8 cellular contexts compared by ENCODE assay signal in the genomic region with DNA sequence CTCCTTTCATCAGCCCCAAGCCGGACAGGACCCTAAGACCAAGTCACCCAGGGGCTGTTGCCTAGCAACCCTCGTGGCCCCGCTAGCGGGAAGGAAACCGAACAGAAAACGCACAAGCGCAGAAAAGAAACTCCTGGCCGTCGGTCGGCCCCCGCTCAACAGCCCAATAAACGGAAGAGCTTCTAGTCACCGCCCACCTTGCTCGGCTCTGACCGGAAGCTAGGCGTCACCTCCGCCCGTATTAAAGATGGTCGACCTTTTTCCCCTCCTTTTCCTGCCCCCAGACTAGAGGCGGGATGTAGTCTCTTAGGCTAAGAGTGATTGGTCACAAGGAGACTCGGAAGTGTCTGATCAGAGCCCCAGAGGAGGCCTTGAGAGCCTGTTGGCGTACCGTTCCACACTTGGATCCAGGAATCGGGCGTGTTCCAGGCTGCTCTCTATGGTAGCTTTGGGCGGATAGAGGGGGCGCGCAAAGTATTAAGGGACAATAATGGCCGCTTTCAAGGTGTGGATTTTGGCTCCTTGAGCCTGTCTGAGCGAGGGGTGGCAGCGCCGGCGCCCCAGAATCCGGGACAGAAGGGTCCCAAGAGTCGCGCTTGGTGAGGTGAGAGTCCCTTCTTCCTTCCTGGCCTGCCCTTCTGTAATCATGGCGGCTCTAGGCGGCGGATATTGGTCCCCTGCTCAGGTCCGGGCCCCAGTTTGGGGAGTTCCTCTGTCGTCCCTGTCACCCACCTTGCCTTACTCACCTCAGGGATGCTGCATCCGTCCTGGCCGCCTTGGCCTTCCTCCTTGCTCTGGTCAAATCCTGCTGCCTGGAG. TPM values are rescaled to one million over a fixed set of nuclear protein-coding genes. Genes with fewer than 3 reads are reported as not detected.
DNase-seq lines count a peak whose midpoint lies in the region; ATAC-seq, FAIRE-seq and TF ChIP-seq lines count a peak whose summit lies in the region.

Gene DHX38 (plus strand): TSS at position 400 of the 818 bp plus-strand sequence. CDS start 2,311 bp downstream, outside the sequence.
Gene TXNL4B (minus strand): TSS at position 173 of the 818 bp plus-strand sequence. CDS start 2,871 bp downstream, outside the sequence.

- peaks cover 38% of the 10 kb centered on the region for H3K36me3 ChIP-seq in BE2C

- peak; percentile 97 for ATAC-seq in HG03460 (IDR thresholded peaks at IDR 0.05; ENCODE audit: unreplicated experiment)

- H3K9me3 ChIP-seq in BE2C = no peaks in the 10 kb centered on the region

- DNase-seq in BE2C (peak; percentile 95), GM19240 (ENCODE audit: insufficient read length, low spot score) (peak; percentile 99), NCI-H526 (lab: John Stamatoyannopoulos, UW) (peak; percentile 96 to 97), kidney tubule cell (ENCODE audit: low spot score) (peak; percentile 99)
- peak; percentile 93 for DNase-seq in activated CD4-positive, alpha-beta T cell treated with anti-CD3 and anti-CD28 coated beads for 48 hours
- DNase-seq in stimulated activated CD4-positive, alpha-beta T cell treated with anti-CD3 and anti-CD28 coated beads, Interleukin-1b, Interleukin-23, amount 100 ng/mL, for 24 hours (ENCODE audit: low read depth in 4 of 4, low spot score in 1 of 4) = peak; percentile 65 to 87 (median 78)

- H3K4me3 ChIP-seq in BE2C (ENCODE audit: low read depth, low read length) = peak within 1 kb of the TSS; percentile 98

- no peaks in the 10 kb centered on the region for H3K27me3 ChIP-seq in BE2C

- H3K4me1 ChIP-seq in BE2C = no peaks in the 10 kb centered on the region; the same call in 1 of the 2 replicates

- no peak for TF ChIP-seq CTCF in BE2C (IDR thresholded peaks at IDR 0.05; ENCODE audit: low read depth, low read length)

- FAIRE-seq in colon (lab: Jason Lieb, UNC) = peak; percentile 86

RNA-seq across cellular contexts. Expression of gene DHX38, which starts in this region (rescaled TPM):
- polyA plus RNA-seq in BE2C (2012; ENCODE audit: insufficient read depth, insufficient read length, low read depth) = 232 TPM

RNA-seq across cellular contexts. Expression of gene TXNL4B, which starts in this region (rescaled TPM):
- polyA plus RNA-seq in BE2C (2012; ENCODE audit: insufficient read depth, insufficient read length, low read depth) = 10.2 TPM

Comparison
In these comparisons a context has a peak if more than half of its experiments do, and no peak if none do; other contexts are left out.
1. Peak in every context shown above with its lines: DNase-seq, ATAC-seq and H3K4me3 ChIP-seq.